Comparison of ENCODE assay signal across 8 cellular contexts in genomic region chr2:99490088-99491065, GRCh38. TPM values are rescaled to one million over a fixed set of nuclear protein-coding genes. Genes with fewer than 3 reads are reported as not detected.
DNase-seq lines count a peak whose midpoint lies in the region; ATAC-seq and TF ChIP-seq lines count a peak whose summit lies in the region.

No MANE protein-coding gene starts in this region.

- DNase-seq in CD4-positive, CD25-positive, alpha-beta regulatory T cell: peak; percentile 91 to 96 (median 95)
- DNase-seq in NCI-H774 (lab: John Stamatoyannopoulos, UW) (peak; percentile 93), right lobe of liver (peak; percentile 95 to 97 (median 96))
- DNase-seq in activated CD4-positive, alpha-beta memory T cell treated with anti-CD3 and anti-CD28 coated beads, Interleukin-2, amount 10 ng/mL, durations not matched to agents 7 days and 5 days: peak; percentile 91
- DNase-seq in stimulated activated CD4-positive, alpha-beta T cell treated with anti-CD3 and anti-CD28 coated beads, Interleukin-4, amount 100 ng/mL, for 24 hours: peak; percentile 94

- peak overlapping the region; percentile 63 to 78 for H3K9ac ChIP-seq in duodenal mucosa (ENCODE audit: low read depth in 1 of 2, low read length in 2 of 2)

- H3K36me3 ChIP-seq in CD4-positive, CD25-positive, alpha-beta regulatory T cell (ENCODE audit: control insufficient read depth, insufficient read depth, low read length): no peaks in the 10 kb centered on the region
- H3K36me3 ChIP-seq in duodenal mucosa (ENCODE audit: control insufficient read depth in 1 of 2, insufficient read depth in 2 of 2, low read length in 2 of 2) (no peaks in the 10 kb centered on the region), right lobe of liver (no peaks in the 10 kb centered on the region)

- CTCF ChIA-PET in activated CD4-positive, alpha-beta memory T cell treated with anti-CD3 and anti-CD28 coated beads, Interleukin-2, amount 10 ng/mL, durations not matched to agents 7 days and 5 days (lab: Charles Lee): interaction anchor here (0.5 to 1.9 kb wide), 6 partner anchors 12 to 320 kb away, joined by 3 to 21 read pairs (median 4); partner anchors contain the start of genes EIF5B, MITD1, MRPL30 and TXNDC9

- H3K27ac ChIP-seq in CD4-positive, CD25-positive, alpha-beta regulatory T cell (ENCODE audit: insufficient read depth, low read length, poor library complexity, severe bottlenecking): peak overlapping the region; percentile 83
- H3K27ac ChIP-seq in duodenal mucosa (ENCODE audit: low read depth, low read length): peak overlapping the region; percentile 71
- peak overlapping the region; percentile 92 to 98 (median 94) for H3K27ac ChIP-seq in right lobe of liver

- H3K9me3 Mint-ChIP-seq in CD4-positive, CD25-positive, alpha-beta regulatory T cell: peaks cover 0 to 2% (median 0%) of the 10 kb centered on the region in 7 donors
- no peaks in the 10 kb centered on the region for H3K9me3 Mint-ChIP-seq in activated CD4-positive, alpha-beta memory T cell treated with anti-CD3 and anti-CD28 coated beads, Interleukin-2, amount 10 ng/mL, durations not matched to agents 7 days and 5 days

- peak; percentile 87 to 89 for ATAC-seq in CD4-positive, CD25-positive, alpha-beta regulatory T cell (ENCODE audit: low read depth in 2 of 2)
- peak; percentile 82 for ATAC-seq in GM19452 (IDR thresholded peaks at IDR 0.05; ENCODE audit: unreplicated experiment)
- peak; percentile 48 for ATAC-seq in HG03575 (IDR thresholded peaks at IDR 0.05; ENCODE audit: extremely low read depth, insufficient number of reproducible peaks, low FRiP score, unreplicated experiment)
- ATAC-seq in right lobe of liver: peak; percentile 88 to 95 (median 91)

- peak overlapping the region; percentile 72 for H3K4me3 ChIP-seq in CD4-positive, CD25-positive, alpha-beta regulatory T cell (ENCODE audit: low read depth, low read length)
- peak overlapping the region; percentile 74 to 89 for H3K4me3 ChIP-seq in duodenal mucosa (ENCODE audit: low read depth in 1 of 2, low read length in 2 of 2)
- H3K4me3 ChIP-seq in right lobe of liver: peak overlapping the region; percentile 65 to 82 (median 77)

- peak overlapping the region; percentile 90 to 99 (median 98) for H3K4me3 Mint-ChIP-seq in CD4-positive, CD25-positive, alpha-beta regulatory T cell
- H3K4me3 Mint-ChIP-seq in activated CD4-positive, alpha-beta memory T cell treated with anti-CD3 and anti-CD28 coated beads, Interleukin-2, amount 10 ng/mL, durations not matched to agents 7 days and 5 days: peak overlapping the region; percentile 93

- H3K27me3 Mint-ChIP-seq in CD4-positive, CD25-positive, alpha-beta regulatory T cell: peaks cover 20% of the 10 kb centered on the region
- H3K27me3 Mint-ChIP-seq in activated CD4-positive, alpha-beta memory T cell treated with anti-CD3 and anti-CD28 coated beads, Interleukin-2, amount 10 ng/mL, durations not matched to agents 7 days and 5 days: peaks cover 10% of the 10 kb centered on the region

- TF ChIP-seq POLR2A in right lobe of liver (IDR thresholded peaks at IDR 0.05): no peak

- TF ChIP-seq CTCF in right lobe of liver (IDR thresholded peaks at IDR 0.05): peak; percentile 54 to 95 (median 70)

- 3% methylated on average over 11 of the region's 81 CpGs for WGBS in right lobe of liver (ENCODE audit: insufficient coverage, low coverage, low lambda C conversion rate, missing lambda C conversion rate)

- H3K36me3 Mint-ChIP-seq in CD4-positive, CD25-positive, alpha-beta regulatory T cell: no peaks in the 10 kb centered on the region
- peaks cover 12% of the 10 kb centered on the region for H3K36me3 Mint-ChIP-seq in activated CD4-positive, alpha-beta memory T cell treated with anti-CD3 and anti-CD28 coated beads, Interleukin-2, amount 10 ng/mL, durations not matched to agents 7 days and 5 days (ENCODE audit: low read depth)

- POLR2A ChIA-PET in activated CD4-positive, alpha-beta memory T cell treated with anti-CD3 and anti-CD28 coated beads, Interleukin-2, amount 10 ng/mL, durations not matched to agents 7 days and 5 days (lab: Charles Lee): interaction anchor here (0.6 to 1.9 kb wide), 5 partner anchors 9 to 310 kb away, joined by 3 to 10 read pairs (median 3); partner anchors contain the start of genes EIF5B, MITD1 and TXNDC9

- intact Hi-C loops in right lobe of liver (cut with DNase I): loop anchor here in 1 of 2 donors (10.0 kb wide), 1 partner anchor 166 kb away; no protein-coding TSS in a partner anchor

- H3K4me1 ChIP-seq in CD4-positive, CD25-positive, alpha-beta regulatory T cell (ENCODE audit: control insufficient read depth, insufficient read depth, low read length, poor library complexity, severe bottlenecking): peaks cover 24% of the 10 kb centered on the region
- peaks cover 15 to 23% of the 10 kb centered on the region in 2 donors for H3K4me1 ChIP-seq in duodenal mucosa (ENCODE audit: control insufficient read depth in 1 of 2, insufficient read depth in 2 of 2, low read length in 2 of 2)
- H3K4me1 ChIP-seq in right lobe of liver: peaks cover 0 to 12% (median 5%) of the 10 kb centered on the region in 4 donors

- peak overlapping the region; percentile 72 to 99 (median 94) for H3K27ac Mint-ChIP-seq in CD4-positive, CD25-positive, alpha-beta regulatory T cell
- H3K27ac Mint-ChIP-seq in activated CD4-positive, alpha-beta memory T cell treated with anti-CD3 and anti-CD28 coated beads, Interleukin-2, amount 10 ng/mL, durations not matched to agents 7 days and 5 days: peak overlapping the region; percentile 87

- H3K9me3 ChIP-seq in CD4-positive, CD25-positive, alpha-beta regulatory T cell (ENCODE audit: control insufficient read depth in 2 of 2, low read length in 2 of 2): no peaks in the 10 kb centered on the region
- no peaks in the 10 kb centered on the region for H3K9me3 ChIP-seq in duodenal mucosa (ENCODE audit: control insufficient read depth in 1 of 2, low read length in 2 of 2)
- no peaks in the 10 kb centered on the region for H3K9me3 ChIP-seq in right lobe of liver

- peaks cover 5% of the 10 kb centered on the region for H3K27me3 ChIP-seq in CD4-positive, CD25-positive, alpha-beta regulatory T cell (ENCODE audit: control insufficient read depth, insufficient read depth, low read length)
- H3K27me3 ChIP-seq in duodenal mucosa (ENCODE audit: control insufficient read depth in 1 of 2, insufficient read depth in 2 of 2, low read length in 2 of 2) (no peaks in the 10 kb centered on the region), right lobe of liver (no peaks in the 10 kb centered on the region)

- H3K4me1 Mint-ChIP-seq in CD4-positive, CD25-positive, alpha-beta regulatory T cell: peaks cover 14 to 43% (median 29%) of the 10 kb centered on the region in 4 donors
- peaks cover 22% of the 10 kb centered on the region for H3K4me1 Mint-ChIP-seq in activated CD4-positive, alpha-beta memory T cell treated with anti-CD3 and anti-CD28 coated beads, Interleukin-2, amount 10 ng/mL, durations not matched to agents 7 days and 5 days

RNA-seq across cellular contexts. Expression of gene REV1, which starts 0.6 kb away (rescaled TPM):
- 60.3 TPM for total RNA-seq in CD4-positive, CD25-positive, alpha-beta regulatory T cell
- polyA plus RNA-seq in CD4-positive, CD25-positive, alpha-beta regulatory T cell: 10 to 100 TPM; 12.4 to 18.6 (median 16.9) TPM
- 10 to 100 TPM; 27.9 to 29.1 TPM for total RNA-seq in activated CD4-positive, alpha-beta memory T cell treated with anti-CD3 and anti-CD28 coated beads, Interleukin-2, amount 10 ng/mL, durations not matched to agents 7 days and 5 days
- total RNA-seq in right lobe of liver: 10 to 100 TPM; 12.6 to 21.6 (median 13.6) TPM

Comparison
In these comparisons a context has a peak if more than half of its experiments do, and no peak if none do; other contexts are left out.
1. Peak in every context shown above with its lines: DNase-seq, ATAC-seq, H3K4me3 ChIP-seq and H3K27ac ChIP-seq.